ENCODE assay signal across 8 cellular contexts in genomic region chr1:3898994-3899775, GRCh38. TPM values are rescaled to one million over a fixed set of nuclear protein-coding genes. Genes with fewer than 3 reads are reported as not detected.
DNase-seq lines count a peak whose midpoint lies in the region; ATAC-seq and TF ChIP-seq lines count a peak whose summit lies in the region.

No MANE protein-coding gene starts in this region.

- no peaks in the 10 kb centered on the region for H3K9me3 ChIP-seq in Karpas-422 (ENCODE audit: low read length)
- peaks cover 12 to 16% of the 10 kb centered on the region in 2 donors for H3K9me3 ChIP-seq in breast epithelium

- intact Hi-C loops in breast epithelium (cut with DNase I; ENCODE audit: low total_unique reads): no loop called here

- H3K36me3 Mint-ChIP-seq in mesothelial cell of epicardium: peaks cover 20% of the 10 kb centered on the region

- TF ChIP-seq CTCF in breast epithelium (IDR thresholded peaks at IDR 0.05): no peak
- TF ChIP-seq CTCF in mesothelial cell of epicardium (IDR thresholded peaks at IDR 0.05; ENCODE audit: unreplicated experiment): no peak

- peaks cover 7% of the 10 kb centered on the region for H3K4me1 Mint-ChIP-seq in mesothelial cell of epicardium

- peak overlapping the region; percentile 94 for H3K4me2 ChIP-seq in Karpas-422 (ENCODE audit: low read depth, low read length, poor library complexity, severe bottlenecking)

- no peak for TF ChIP-seq POLR2A in breast epithelium (IDR thresholded peaks at IDR 0.05)

- no peak overlapping the region for H2AFZ ChIP-seq in Karpas-422 (ENCODE audit: low read length)

- peaks cover 10% of the 10 kb centered on the region; the same call in 1 of the 2 replicates for H4K20me1 ChIP-seq in Karpas-422 (ENCODE audit: insufficient read depth, low read depth, low read length)

- peak overlapping the region; percentile 79 for H3K27ac Mint-ChIP-seq in mesothelial cell of epicardium

- peak overlapping the region; percentile 96 for H3K9ac ChIP-seq in Karpas-422 (ENCODE audit: low read length)

- H3K4me3 ChIP-seq in Karpas-422 (ENCODE audit: low read length) (peak overlapping the region; percentile 98), breast epithelium (peak overlapping the region; percentile 82 to 95 (median 84))

- H3K4me3 Mint-ChIP-seq in mesothelial cell of epicardium: peak overlapping the region; percentile 90

- H3K36me3 ChIP-seq in Karpas-422 (ENCODE audit: insufficient read depth, low read length) (peaks cover 11% of the 10 kb centered on the region), breast epithelium (no peaks in the 10 kb centered on the region)

- H3K27me3 Mint-ChIP-seq in mesothelial cell of epicardium (ENCODE audit: low read depth): no peaks in the 10 kb centered on the region

- no peak for ATAC-seq in HG02763 (IDR thresholded peaks at IDR 0.05; ENCODE audit: unreplicated experiment)

- no peaks in the 10 kb centered on the region for H3K9me2 ChIP-seq in Karpas-422 (replicated peaks; ENCODE audit: insufficient read depth, low read length)

- H3K9me3 Mint-ChIP-seq in mesothelial cell of epicardium: peaks cover 16% of the 10 kb centered on the region

- DNase-seq in Daoy (ENCODE audit: low read depth): peak; percentile 32
- peak; percentile 73 for DNase-seq in Karpas-422
- no peak for DNase-seq in breast epithelium (ENCODE audit: low spot score in 2 of 2)
- DNase-seq in mesothelial cell of epicardium (ENCODE audit: low spot score in 2 of 2, unreplicated experiment in 2 of 2): no peak
- no peak for DNase-seq in cortex of kidney (lab: John Stamatoyannopoulos, UW)
- DNase-seq in foreskin melanocyte: no peak
- DNase-seq in CD1c-positive myeloid dendritic cell (ENCODE audit: extremely low spot score): no peak

- H3K27me3 ChIP-seq in Karpas-422 (ENCODE audit: low read length): no peaks in the 10 kb centered on the region
- no peaks in the 10 kb centered on the region for H3K27me3 ChIP-seq in breast epithelium

- peak overlapping the region; percentile 90 for H3K27ac ChIP-seq in Karpas-422 (ENCODE audit: low read length)
- H3K27ac ChIP-seq in breast epithelium: peak overlapping the region; percentile 89 to 94

- H3K4me1 ChIP-seq in Karpas-422 (ENCODE audit: low read length) (peaks cover 47% of the 10 kb centered on the region), breast epithelium (peaks cover 0 to 6% of the 10 kb centered on the region in 2 donors)

- H3K79me2 ChIP-seq in Karpas-422 (ENCODE audit: low read length): peaks cover 56% of the 10 kb centered on the region

RNA-seq across cellular contexts. Expression of gene C1orf174, which starts 0.9 kb away (rescaled TPM):
- total RNA-seq in Daoy (2014; rRNA removed; shearing (Covaris generic)): 28.3 and 31.8 TPM in 2 replicates
- total RNA-seq in Karpas-422 (2014; rRNA removed; shearing (Covaris generic); ENCODE audit: low replicate concordance): 17.4 and 25.5 TPM in 2 replicates
- total RNA-seq in breast epithelium: 10 to 100 TPM; 17.6 to 24.9 (median 18.1) TPM
- 25.8 to 27.0 TPM (median 26.6 TPM) in 3 replicates for total RNA-seq in mesothelial cell of epicardium

RNA-seq across cellular contexts. Expression of gene DFFB, which starts 41.9 kb away (rescaled TPM):
- 7.4 and 32.3 TPM in 2 replicates for total RNA-seq in Daoy (2014; rRNA removed; shearing (Covaris generic))
- total RNA-seq in Karpas-422 (2014; rRNA removed; shearing (Covaris generic); ENCODE audit: low replicate concordance): 11.9 and 15.2 TPM in 2 replicates
- total RNA-seq in breast epithelium (10 to 100 TPM in 2 of 3 donors, 1 to 10 TPM in 1; 9.1 to 14.4 (median 11.3) TPM), mesothelial cell of epicardium (10.7 to 11.0 TPM (median 10.9 TPM) in 3 replicates)

RNA-seq across cellular contexts. Expression of gene CEP104, which starts 42.2 kb away (rescaled TPM):
- 16.5 and 19.3 TPM in 2 replicates for total RNA-seq in Daoy (2014; rRNA removed; shearing (Covaris generic))
- 19.9 and 90.0 TPM in 2 replicates for total RNA-seq in Karpas-422 (2014; rRNA removed; shearing (Covaris generic); ENCODE audit: low replicate concordance)
- total RNA-seq in breast epithelium (10 to 100 TPM; 24.0 to 33.8 (median 30.5) TPM), mesothelial cell of epicardium (32.2 to 37.0 TPM (median 35.2 TPM) in 3 replicates)

Comparison
In these comparisons a context has a peak if more than half of its experiments do, and no peak if none do; other contexts are left out.
1. DNase-seq: peak in Daoy (single experiment) and Karpas-422 (single experiment); none in breast epithelium (0 of 2), mesothelial cell of epicardium (0 of 2), cortex of kidney (single experiment), foreskin melanocyte (single experiment) and CD1c-positive myeloid dendritic cell (single experiment).